Comparison of ENCODE assay signal across 8 cellular contexts in genomic region chr16:24729243-24729966, GRCh38. TPM values are rescaled to one million over a fixed set of nuclear protein-coding genes. Genes with fewer than 3 reads are reported as not detected.
DNase-seq lines count a peak whose midpoint lies in the region; ATAC-seq, FAIRE-seq and TF ChIP-seq lines count a peak whose summit lies in the region.

TSS of gene TNRC6A (plus strand) at chr16:24729651. CDS start at chr16:24729842, 191 bp downstream.

- DNase-seq in GM12892 (ENCODE audit: insufficient read length) (peak; percentile 92), NCI-H1417 (lab: John Stamatoyannopoulos, UW) (peak; percentile 72 to 92 (median 90)), T-helper 2 cell (peak; percentile 56 to 88 (median 70)), right atrium auricular region (ENCODE audit: low spot score) (peak; percentile 88), pulmonary artery endothelial cell (ENCODE audit: low read depth, low spot score) (peak; percentile 51), urothelium cell line (ENCODE audit: low spot score) (peak; percentile 89)

- H3K27ac ChIP-seq in angular gyrus (ENCODE audit: low read depth, low read length) (peak within 1 kb of the TSS; percentile 92), right atrium auricular region (peak within 1 kb of the TSS; percentile 87)

- TF ChIP-seq POLR2A in GM12892 (IDR thresholded peaks at IDR 0.05; ENCODE audit: low read depth, low read length): peak; percentile 73; the same call in 1 of the 2 replicates

- FAIRE-seq in GM12892 (lab: Jason Lieb, UNC): peak; percentile 83
- FAIRE-seq in urothelium cell line (lab: Jason Lieb, UNC): no peak

- peak; percentile 97 for ATAC-seq in HG02678 (IDR thresholded peaks at IDR 0.05; ENCODE audit: unreplicated experiment)

- peak within 1 kb of the TSS; percentile 66 to 91 for H3K4me3 ChIP-seq in right atrium auricular region

- H3K4me1 ChIP-seq in right atrium auricular region: peaks cover 0 to 39% of the 10 kb centered on the region in 2 donors

- peaks cover 18% of the 10 kb centered on the region for H3K36me3 ChIP-seq in right atrium auricular region

- no peaks in the 10 kb centered on the region for H3K9me3 ChIP-seq in right atrium auricular region

- TF ChIP-seq CTCF in right atrium auricular region (IDR thresholded peaks at IDR 0.05): no peak

- H3K27me3 ChIP-seq in right atrium auricular region: no peaks in the 10 kb centered on the region

RNA-seq across cellular contexts. Expression of gene TNRC6A, which starts in this region (rescaled TPM):
- polyA plus RNA-seq in GM12892 (2012; ENCODE audit: missing spikeins): 12.4 TPM
- total RNA-seq in right atrium auricular region: 10 to 100 TPM; 23.5 to 24.4 TPM
- total RNA-seq in pulmonary artery endothelial cell: 24.3 and 49.0 TPM in 2 replicates

Comparison
In these comparisons a context has a peak if more than half of its experiments do, and no peak if none do; other contexts are left out.
1. Peak in every context shown above with its lines: DNase-seq, ATAC-seq, H3K4me3 ChIP-seq and H3K27ac ChIP-seq.